8 cellular contexts compared by ENCODE assay signal in the genomic region with DNA sequence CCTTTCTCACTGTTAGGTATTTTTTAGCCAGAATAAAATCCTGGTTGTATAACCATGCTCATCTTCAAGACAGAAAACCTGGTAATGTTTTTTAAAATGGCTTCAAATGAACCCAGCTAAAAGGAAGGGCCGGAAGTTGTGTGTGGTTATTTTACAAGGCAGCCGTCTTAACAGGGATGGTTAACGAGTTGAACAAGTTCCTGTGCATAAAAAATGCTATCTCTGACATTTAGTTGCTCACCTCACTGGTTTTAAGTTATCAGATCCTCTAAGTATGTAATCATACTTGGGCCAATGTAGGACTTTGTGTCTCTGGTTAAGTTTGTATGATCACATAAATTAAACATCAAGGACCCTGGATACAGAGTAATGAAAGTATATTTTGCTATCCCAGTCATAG. TPM values are rescaled to one million over a fixed set of nuclear protein-coding genes. Genes with fewer than 3 reads are reported as not detected.
A peak's percentile ranks its signal among the peaks of the same experiment; 100 is the strongest.
DNase-seq lines count a peak whose midpoint lies in the region; ATAC-seq and TF ChIP-seq lines count a peak whose summit lies in the region.

No MANE protein-coding gene starts in this region.

- H3K36me3 ChIP-seq in stomach, result no peaks in the 10 kb centered on the region

- no peak for TF ChIP-seq EP300 in stomach (IDR thresholded peaks at IDR 0.05)

- WGBS in stomach, 5 donors, result 10 to 25% (median 19%) methylated on average over 3 of the region's 3 CpGs

- TF ChIP-seq POLR2A in stomach (IDR thresholded peaks at IDR 0.05), result no peak

- no peaks in the 10 kb centered on the region for H3K27me3 ChIP-seq in stomach

- DNase-seq in ELF-1 (ENCODE audit: low read depth, low spot score) (peak; percentile 5), NAMALWA (ENCODE audit: low spot score) (peak; percentile 82), kidney glomerular epithelial cell (lab: John Stamatoyannopoulos, UW) (peak; percentile 34), stomach (no peak), iPS-NIHi7 (ENCODE audit: extremely low spot score) (no peak)
- DNase-seq in activated effector memory CD4-positive, alpha-beta T cell treated with Interleukin-2 at 50 U/mL for 16 hours, result peak; percentile 10

- peaks cover 0 to 50% (median 34%) of the 10 kb centered on the region in 4 donors for H3K4me1 ChIP-seq in stomach

- H3K9me3 ChIP-seq in stomach, result no peaks in the 10 kb centered on the region

- peak overlapping the region; percentile 84 to 96 (median 90) for H3K4me3 ChIP-seq in stomach

- intact Hi-C loops in stomach (cut with DNase I; ENCODE audit: low total_unique reads), result no loop called here

- peak overlapping the region in 4 of 5 donors; percentile 95 to 99 (median 97) for H3K27ac ChIP-seq in stomach

- ATAC-seq in GM21576 (IDR thresholded peaks at IDR 0.05; ENCODE audit: unreplicated experiment) (peak; percentile 35), HG02884 (IDR thresholded peaks at IDR 0.05; ENCODE audit: unreplicated experiment) (no peak)

- TF ChIP-seq CTCF in stomach (IDR thresholded peaks at IDR 0.05), result no peak

RNA-seq across cellular contexts. Expression of gene ATP11B, which starts 2.1 kb away (rescaled TPM):
- 100 to 1,000 TPM in 4 of 5 donors, 10 to 100 TPM in 1; 83.0 to 449 (median 167) TPM for total RNA-seq in stomach
- polyA plus RNA-seq in stomach, result 10 to 100 TPM in 2 of 3 donors, 1 to 10 TPM in 1; 9.6 to 12.2 (median 10.2) TPM

Comparison
In these comparisons a context has a peak if more than half of its experiments do, and no peak if none do; other contexts are left out.
1. DNase-seq: peak in ELF-1 (single experiment), NAMALWA (single experiment), activated effector memory CD4-positive, alpha-beta T cell treated with Interleukin-2 at 50 U/mL for 16 hours (single experiment) and kidney glomerular epithelial cell (single experiment); none in stomach (single experiment) and iPS-NIHi7 (single experiment).